17 cellular contexts compared by ENCODE assay signal in the genomic region with DNA sequence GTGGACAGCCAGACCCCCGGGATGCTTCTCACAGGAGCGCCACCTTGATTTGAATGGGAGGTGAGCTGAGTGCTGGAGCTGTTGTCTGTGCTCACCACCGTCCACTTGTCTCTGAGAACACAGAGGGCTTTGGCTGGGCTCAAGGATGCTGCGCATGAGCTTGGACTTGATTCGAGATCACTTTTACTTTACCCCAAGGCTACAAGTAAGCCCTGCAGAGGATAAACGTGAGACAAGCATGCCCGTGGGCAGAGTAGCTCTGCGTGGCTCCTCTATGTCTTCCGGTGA.
"Had no signal": no experiment of that assay in that cellular context is flagged by ENCODE, and none has a peak within 500 bp of the region (broad histone marks: within the 10 kb centered on the region; RNA-seq: fewer than 3 reads in every experiment).

No MANE protein-coding gene starts in this region.

- ATAC-seq: foreskin keratinocyte; mucosa of descending colon; naive thymus-derived CD8-positive, alpha-beta T cell; pancreas; right cardiac atrium had no signal

- H3K36me3 ChIP-seq: pancreas, suprapubic skin, thyroid gland, upper lobe of left lung, vagina had no signal

- H3K79me2 ChIP-seq: hepatocyte had no signal

- FAIRE-seq: endothelial cell of umbilical vein, pancreas, small intestine had no signal

- H3K9me3 ChIP-seq: mucosa of descending colon, pancreas, suprapubic skin, thyroid gland, upper lobe of left lung, vagina had no signal

- H3K4me1 ChIP-seq: foreskin keratinocyte, pancreas, suprapubic skin, thyroid gland, upper lobe of left lung, vagina had no signal

- H3K4me2 ChIP-seq: hepatocyte had no signal

- H3K27ac ChIP-seq: foreskin keratinocyte, hepatocyte, pancreas, suprapubic skin, thyroid gland, upper lobe of left lung, vagina had no signal

- H3K4me3 ChIP-seq: hepatocyte, mucosa of descending colon, pancreas, suprapubic skin, thyroid gland, upper lobe of left lung, vagina had no signal

- DNase-seq: erythroblast; foreskin keratinocyte; mammary epithelial cell; mucosa of descending colon; naive thymus-derived CD8-positive, alpha-beta T cell; nucleus accumbens; pancreas; right cardiac atrium; small intestine; stimulated activated CD4-positive, alpha-beta T cell treated with anti-CD3 and anti-CD28 coated beads, Interleukin-2, amount 100 ng/mL, for 48 hours; stimulated activated naive CD4-positive, alpha-beta T cell treated with Interleukin-2 at 50 U/mL for 16 hours; thyroid gland; upper lobe of left lung had no signal

- H2AFZ ChIP-seq: hepatocyte had no signal

- H3K27me3 ChIP-seq: foreskin keratinocyte, hepatocyte, pancreas, thyroid gland, upper lobe of left lung, vagina had no signal
